In genomic region chr17:80318166-80318565, GRCh38 we compare ENCODE assay signal across 24 cellular contexts.
"Had no signal": no experiment of that assay in that cellular context is flagged by ENCODE, and none has a peak within 500 bp of the region (broad histone marks: within the 10 kb centered on the region; RNA-seq: fewer than 3 reads in every experiment).

No MANE protein-coding gene starts in this region.

- H3K27ac Mint-ChIP-seq: dendritic cell treated with granulocyte-macrophage colony-stimulating factor and Interleukin-4, amounts not matched to agents 40 ng/mL and 50 ng/mL, for 4 days; endodermal cell; stimulated activated memory B cell treated with anti-CD40 and anti-IgM and Interleukin-4, amounts not matched to agents 10 μg/mL and 1 μg/mL and 100 μg/mL, for 72 hours had no signal

- H3K27me3 Mint-ChIP-seq: dendritic cell treated with granulocyte-macrophage colony-stimulating factor and Interleukin-4, amounts not matched to agents 40 ng/mL and 50 ng/mL, for 4 days; progenitor cell of endocrine pancreas; stimulated activated memory B cell treated with anti-CD40 and anti-IgM and Interleukin-4, amounts not matched to agents 10 μg/mL and 1 μg/mL and 100 μg/mL, for 72 hours had no signal

- H3K27me3 ChIP-seq: colonic mucosa, gastrocnemius medialis, neutrophil, pancreas, right lobe of liver, tibial nerve, upper lobe of left lung, uterus had no signal

- H3K4me1 ChIP-seq: colonic mucosa, gastrocnemius medialis, lower lobe of right lung, pancreas, right lobe of liver, tibial nerve, upper lobe of left lung, uterus had no signal

- H3K4me1 Mint-ChIP-seq: endodermal cell; neural crest cell; stimulated activated memory B cell treated with anti-CD40 and anti-IgM and Interleukin-4, amounts not matched to agents 10 μg/mL and 1 μg/mL and 100 μg/mL, for 72 hours had no signal

- H3K4me3 Mint-ChIP-seq: dendritic cell treated with granulocyte-macrophage colony-stimulating factor and Interleukin-4, amounts not matched to agents 40 ng/mL and 50 ng/mL, for 4 days; endodermal cell; natural killer cell; neural crest cell; stimulated activated memory B cell treated with anti-CD40 and anti-IgM and Interleukin-4, amounts not matched to agents 10 μg/mL and 1 μg/mL and 100 μg/mL, for 72 hours had no signal

- H3K9me3 ChIP-seq: colonic mucosa, gastrocnemius medialis, lower lobe of right lung, neutrophil, pancreas, right lobe of liver, thoracic aorta, upper lobe of left lung, uterus had no signal

- DNase-seq: colonic mucosa; effector CD8-positive, alpha-beta T cell; endodermal cell; foreskin fibroblast; gastrocnemius medialis; lower lobe of right lung; natural killer cell; pancreas; stimulated activated CD4-positive, alpha-beta T cell treated with anti-CD3 and anti-CD28 coated beads, Interleukin-2, amount 100 ng/mL, for 24 hours; stimulated activated CD4-positive, alpha-beta T cell treated with anti-CD3 and anti-CD28 coated beads, Interleukin-4, amount 100 ng/mL, for 24 hours; stimulated activated naive CD8-positive, alpha-beta T cell treated with anti-CD3 and anti-CD28 coated beads, Interleukin-15, Interleukin-2, amounts not matched to agents 100 U/mL and 50 U/mL, for 24 hours; upper lobe of left lung; uterus had no signal

- H3K27ac ChIP-seq: colonic mucosa, epithelial cell of prostate, gastrocnemius medialis, lower lobe of right lung, neutrophil, pancreas, right lobe of liver, thoracic aorta, tibial nerve, upper lobe of left lung, uterus had no signal

- ATAC-seq: esophagus mucosa; gastrocnemius medialis; natural killer cell; pancreas; stimulated activated memory B cell treated with anti-CD40 and anti-IgM and Interleukin-4, amounts not matched to agents 10 μg/mL and 1 μg/mL and 100 μg/mL, for 72 hours; stimulated activated naive CD8-positive, alpha-beta T cell treated with anti-CD3 and anti-CD28 coated beads, Interleukin-15, Interleukin-2, amounts not matched to agents 100 U/mL and 50 U/mL, for 24 hours had no signal

- H3K4me3 ChIP-seq: colonic mucosa, gastrocnemius medialis, lower lobe of right lung, pancreas, right lobe of liver, smooth muscle cell, thoracic aorta, tibial nerve, upper lobe of left lung, uterus had no signal

- H3K36me3 ChIP-seq: uterus had no signal
